1 cellular context compared by ENCODE assay signal in the genomic region with DNA sequence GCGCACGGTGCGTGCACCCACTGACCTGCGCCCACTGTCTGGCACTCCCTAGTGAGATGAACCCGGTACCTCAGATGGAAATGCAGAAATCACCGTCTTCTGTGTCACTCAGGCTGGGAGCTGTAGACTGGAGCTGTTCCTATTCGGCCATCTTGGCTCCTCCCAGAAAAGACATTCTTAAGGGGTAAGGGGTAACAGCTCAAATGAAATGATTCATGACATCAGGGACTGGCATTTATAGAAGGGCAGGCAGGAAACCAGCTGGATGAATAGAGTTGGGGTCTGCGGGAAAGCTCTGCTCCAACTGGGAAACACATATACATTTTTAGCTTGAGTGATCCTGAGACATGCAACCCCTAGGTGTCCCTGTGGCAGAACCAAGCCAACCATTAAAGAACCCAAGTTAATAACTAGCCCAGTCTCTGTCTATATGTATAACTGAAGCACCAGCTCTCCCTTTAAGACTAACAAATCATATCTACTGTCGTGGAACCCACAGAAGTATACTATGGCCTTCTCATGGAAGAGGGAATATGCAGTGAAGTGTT.
TF ChIP-seq lines count a peak whose summit lies in the region.

No MANE protein-coding gene starts in this region.

TF ChIP-seq in GM23338, 12 proteins besides CTCF, POLR2A, EP300 and RAD21 (continued from another document):
- TF ChIP-seq EZH2phosphoT487 (IDR thresholded peaks at IDR 0.05; ENCODE audit: unreplicated experiment) (no peak), ZNF114 (CRISPR knock-in tag; IDR thresholded peaks at IDR 0.05) (no peak), ZNF331 (CRISPR knock-in tag; IDR thresholded peaks at IDR 0.05; ENCODE audit: low read depth) (no peak)
